In the genomic region with DNA sequence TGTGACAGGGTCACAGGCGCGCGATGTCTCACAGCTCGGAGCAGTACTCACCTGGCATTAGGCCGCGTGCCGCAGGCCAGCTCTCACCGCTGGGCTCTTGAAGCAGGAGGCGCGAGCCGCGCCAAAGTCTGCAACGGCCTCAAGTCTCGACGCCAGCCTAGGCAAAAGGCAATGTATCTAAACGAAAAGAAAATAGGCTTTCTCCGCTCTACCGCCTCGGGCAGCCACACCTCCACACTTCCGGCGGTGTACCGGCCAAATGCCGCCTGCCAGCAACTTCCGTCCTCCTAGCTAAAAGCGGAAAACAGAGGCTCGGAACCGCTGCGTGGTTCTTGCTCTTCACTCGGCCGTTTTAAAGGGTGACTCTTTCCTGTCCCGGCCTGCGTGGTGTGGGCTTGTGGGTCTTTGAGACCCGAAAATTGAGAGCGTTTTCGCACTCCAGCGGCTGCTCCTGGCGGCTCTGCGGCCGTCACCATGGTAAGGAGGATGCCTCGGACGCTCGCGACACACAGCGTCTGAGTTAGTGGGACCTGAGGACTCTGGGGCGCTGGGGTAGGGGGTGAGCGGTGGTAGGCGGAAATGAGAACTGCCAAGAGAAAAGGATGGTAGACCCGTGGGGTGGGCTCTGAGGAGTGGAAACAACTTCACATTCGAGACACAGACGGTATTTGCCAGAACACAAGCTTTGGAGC, we compare ENCODE assay signal across 1 cellular context.
TF ChIP-seq lines count a peak whose summit lies in the region.

GFM2 (minus strand) TSS at position 231 of the 692 bp plus-strand sequence. CDS start 3,375 bp downstream, outside the sequence.
NSA2 (plus strand) TSS at position 363 of the 692 bp plus-strand sequence; CDS start at position 475, 112 bp downstream.

TF ChIP-seq in K562, 482 proteins besides CTCF, POLR2A, EP300 and RAD21 (continued from another document and continues in another):
- no peak for TF ChIP-seq ZNF263 (CRISPR knock-in tag; IDR thresholded peaks at IDR 0.05; ENCODE audit: borderline replicate concordance)
- TF ChIP-seq FOSL1 (tag; conservative IDR thresholded peaks at IDR 0.05), result no peak
- TF ChIP-seq RBM22 (IDR thresholded peaks at IDR 0.05; ENCODE audit: low read depth, low read length, poor library complexity, severe bottlenecking), result no peak
- peak; percentile 59; the same call in 1 of the 2 replicates for TF ChIP-seq ZNF175 (CRISPR knock-in tag; IDR thresholded peaks at IDR 0.05; ENCODE audit: low read depth)
- TF ChIP-seq ZNF316 (IDR thresholded peaks at IDR 0.05), result no peak
- TF ChIP-seq HDAC3 (IDR thresholded peaks at IDR 0.05; ENCODE audit: borderline replicate concordance, partially characterized antibody), result peak; percentile 10
- TF ChIP-seq KAT2B (IDR thresholded peaks at IDR 0.05; ENCODE audit: low read depth, low read length), result no peak
- TF ChIP-seq HNRNPUL1 (IDR thresholded peaks at IDR 0.05; ENCODE audit: low read length), result no peak
- TF ChIP-seq MXD1 (CRISPR knock-in tag; IDR thresholded peaks at IDR 0.05; ENCODE audit: borderline replicate concordance, poor library complexity, severe bottlenecking), result peak; percentile 19
- peak; percentile 57; the same call in 1 of the 2 replicates for TF ChIP-seq NR1H2 (CRISPR knock-in tag; IDR thresholded peaks at IDR 0.05)
- TF ChIP-seq ETV1 (tag; conservative IDR thresholded peaks at IDR 0.05; ENCODE audit: low read depth), result peak; percentile 98
- TF ChIP-seq ELF4 (CRISPR knock-in tag; IDR thresholded peaks at IDR 0.05), result 0 out of 2 replicates have a peak, but pooled peaks have one; percentile 15
- TF ChIP-seq PHTF2 (CRISPR knock-in tag; IDR thresholded peaks at IDR 0.05), result no peak
- TF ChIP-seq ATF7 (IDR thresholded peaks at IDR 0.05), result peak; percentile 71
- TF ChIP-seq E2F3 (CRISPR knock-in tag; IDR thresholded peaks at IDR 0.05), result peak; percentile 54; the same call in 1 of the 2 replicates
- TF ChIP-seq DIDO1 (tag; IDR thresholded peaks at IDR 0.05; ENCODE audit: low read depth), result peak; percentile 99
- TF ChIP-seq, protein P1, sequence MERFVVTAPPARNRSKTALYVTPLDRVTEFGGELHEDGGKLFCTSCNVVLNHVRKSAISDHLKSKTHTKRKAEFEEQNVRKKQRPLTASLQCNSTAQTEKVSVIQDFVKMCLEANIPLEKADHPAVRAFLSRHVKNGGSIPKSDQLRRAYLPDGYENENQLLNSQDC (CRISPR knock-in tag; IDR thresholded peaks at IDR 0.05), result 0 out of 2 replicates have a peak, but pooled peaks have one; percentile 30
- no peak for TF ChIP-seq FOXJ3 (CRISPR knock-in tag; IDR thresholded peaks at IDR 0.05)
- 0 out of 4 replicates have a peak, but pooled peaks of 1 of the 2 experiments have one; percentile 12 for TF ChIP-seq NRF1 (conservative IDR thresholded peaks at IDR 0.05 in 1 of 2, IDR thresholded peaks at IDR 0.05 in 1 of 2)
- TF ChIP-seq NR2C2 (CRISPR knock-in tag; IDR thresholded peaks at IDR 0.05), result peak; percentile 79
- peak; percentile 89 for TF ChIP-seq NR2C2 (tag; IDR thresholded peaks at IDR 0.05)
- TF ChIP-seq ZC3H4 (CRISPR knock-in tag; IDR thresholded peaks at IDR 0.05; ENCODE audit: borderline replicate concordance), result no peak
- no peak for TF ChIP-seq CEBPG (CRISPR knock-in tag; IDR thresholded peaks at IDR 0.05)
- no peak for TF ChIP-seq CEBPG (tag; conservative IDR thresholded peaks at IDR 0.05 in 1 of 2, IDR thresholded peaks at IDR 0.05 in 1 of 2)
- no peak for TF ChIP-seq ZNF146 (CRISPR knock-in tag; IDR thresholded peaks at IDR 0.05; ENCODE audit: unreplicated experiment)
- peak; percentile 81 for TF ChIP-seq TARDBP (IDR thresholded peaks at IDR 0.05)
- TF ChIP-seq MNT (conservative IDR thresholded peaks at IDR 0.05), result peak; percentile 82 to 90
- peak; percentile 25; the same call in 1 of the 2 replicates for TF ChIP-seq ZBTB9 (CRISPR knock-in tag; IDR thresholded peaks at IDR 0.05)
- TF ChIP-seq CXXC5 (CRISPR knock-in tag; IDR thresholded peaks at IDR 0.05), result peak; percentile 82
- no peak for TF ChIP-seq CBX5 (IDR thresholded peaks at IDR 0.05; ENCODE audit: borderline replicate concordance, low read depth)
- peak; percentile 76 for TF ChIP-seq PML (IDR thresholded peaks at IDR 0.05; ENCODE audit: low read length)
- no peak; the same call in 1 of the 2 replicates for TF ChIP-seq HDAC2 (IDR thresholded peaks at IDR 0.05)
- peak; percentile 62; the same call in 1 of the 2 replicates for TF ChIP-seq SOX6 (IDR thresholded peaks at IDR 0.05)
- no peak for TF ChIP-seq FOXA1 (IDR thresholded peaks at IDR 0.05; ENCODE audit: borderline replicate concordance)
- TF ChIP-seq EGR1 (conservative IDR thresholded peaks at IDR 0.05), result peak; percentile 56
- no peak for TF ChIP-seq ZNF408 (CRISPR knock-in tag; IDR thresholded peaks at IDR 0.05; ENCODE audit: low read depth)
- peak; percentile 72 for TF ChIP-seq RBM39 (optimal IDR thresholded peaks at IDR 0.05; ENCODE audit: low read depth, low read length)
- peak; percentile 84 for TF ChIP-seq RBFOX2 (IDR thresholded peaks at IDR 0.05; ENCODE audit: low read depth, low read length)
- 0 out of 2 replicates have a peak, but pooled peaks have one; percentile 58 for TF ChIP-seq CBFB (CRISPR knock-in tag; IDR thresholded peaks at IDR 0.05)
- peak; percentile 70; the same call in 1 of the 2 replicates for TF ChIP-seq MTA3 (IDR thresholded peaks at IDR 0.05; ENCODE audit: borderline replicate concordance)
- no peak for TF ChIP-seq BCL6 (CRISPR knock-in tag; IDR thresholded peaks at IDR 0.05)
- TF ChIP-seq RUNX1 (IDR thresholded peaks at IDR 0.05; ENCODE audit: low read depth), result no peak
- TF ChIP-seq PPARD (CRISPR knock-in tag; IDR thresholded peaks at IDR 0.05), result no peak
- no peak for TF ChIP-seq HDAC8 (tag; IDR thresholded peaks at IDR 0.05)
- TF ChIP-seq DMBX1 (CRISPR knock-in tag; IDR thresholded peaks at IDR 0.05; ENCODE audit: borderline replicate concordance), result 0 out of 2 replicates have a peak, but pooled peaks have one; percentile 52
- peak; percentile 61 for TF ChIP-seq L3MBTL2 (IDR thresholded peaks at IDR 0.05)
- no peak for TF ChIP-seq ZNF311 (CRISPR knock-in tag; IDR thresholded peaks at IDR 0.05)
- 0 out of 2 replicates have a peak, but pooled peaks have one; percentile 8 for TF ChIP-seq MAFK (IDR thresholded peaks at IDR 0.05; ENCODE audit: low read length)
- 0 out of 2 replicates have a peak, but pooled peaks have one; percentile 2 for TF ChIP-seq ATF1 (CRISPR knock-in tag; IDR thresholded peaks at IDR 0.05)
- TF ChIP-seq ATF1 (tag; IDR thresholded peaks at IDR 0.05), result peak; percentile 75
- TF ChIP-seq FIP1L1 (IDR thresholded peaks at IDR 0.05; ENCODE audit: low read depth, low read length, poor library complexity, severe bottlenecking), result peak; percentile 49
- no peak for TF ChIP-seq ZBTB17 (CRISPR knock-in tag; IDR thresholded peaks at IDR 0.05)
- TF ChIP-seq THRA (IDR thresholded peaks at IDR 0.05), result no peak
- peak; percentile 95 for TF ChIP-seq NEUROD1 (IDR thresholded peaks at IDR 0.05; ENCODE audit: borderline replicate concordance, low read depth, low read length, partially characterized antibody)
- TF ChIP-seq FOXJ2 (tag; IDR thresholded peaks at IDR 0.05), result 0 out of 2 replicates have a peak, but pooled peaks have one; percentile 68
- TF ChIP-seq LCOR (CRISPR knock-in tag; IDR thresholded peaks at IDR 0.05), result peak; percentile 70; the same call in 1 of the 2 replicates
- no peak for TF ChIP-seq ZNF79 (CRISPR knock-in tag; IDR thresholded peaks at IDR 0.05; ENCODE audit: low read depth)
- TF ChIP-seq NR3C1 (CRISPR knock-in tag; IDR thresholded peaks at IDR 0.05), result no peak
- TF ChIP-seq MXI1 (IDR thresholded peaks at IDR 0.05; ENCODE audit: low read depth, low read length), result 0 out of 2 replicates have a peak, but pooled peaks have one; percentile 41
- no peak; a peak in 1 of 4 replicates for TF ChIP-seq NONO (IDR thresholded peaks at IDR 0.05; ENCODE audit: low read depth in 2 of 2, low read length in 1 of 2)
- TF ChIP-seq SMAD4 (CRISPR knock-in tag; conservative IDR thresholded peaks at IDR 0.05), result 0 out of 2 replicates have a peak, but pooled peaks have one; percentile 42
- no peak for TF ChIP-seq ZNF77 (CRISPR knock-in tag; IDR thresholded peaks at IDR 0.05)
- TF ChIP-seq SP1 (CRISPR knock-in tag; IDR thresholded peaks at IDR 0.05), result peak; percentile 87
- peak; percentile 91 for TF ChIP-seq SIN3B (IDR thresholded peaks at IDR 0.05; ENCODE audit: low read depth)
- TF ChIP-seq XRCC5 (IDR thresholded peaks at IDR 0.05; ENCODE audit: low read depth, low read length), result peak; percentile 99
- TF ChIP-seq DDX20 (tag; IDR thresholded peaks at IDR 0.05; ENCODE audit: low read depth), result no peak
- TF ChIP-seq NR2C1 (IDR thresholded peaks at IDR 0.05), result peak; percentile 82
- TF ChIP-seq NR2C1 (tag; IDR thresholded peaks at IDR 0.05), result peak; percentile 85
- TF ChIP-seq MAZ (CRISPR knock-in tag; conservative IDR thresholded peaks at IDR 0.05 in 1 of 2, IDR thresholded peaks at IDR 0.05 in 1 of 2), result peak; percentile 59 to 91; a peak in 3 of 4 replicates
- TF ChIP-seq OTX1 (CRISPR knock-in tag; IDR thresholded peaks at IDR 0.05), result peak; percentile 84
- no peak for TF ChIP-seq BRCA1 (IDR thresholded peaks at IDR 0.05)
- TF ChIP-seq BRCA1 (CRISPR knock-in tag; IDR thresholded peaks at IDR 0.05), result peak; percentile 59; the same call in 1 of the 2 replicates
- TF ChIP-seq ESRRA (IDR thresholded peaks at IDR 0.05; ENCODE audit: borderline replicate concordance, low read depth), result peak; percentile 74
- TF ChIP-seq NR4A1 (CRISPR knock-in tag; IDR thresholded peaks at IDR 0.05), result no peak
- 0 out of 2 replicates have a peak, but pooled peaks have one; percentile 43 for TF ChIP-seq NR4A1 (tag; IDR thresholded peaks at IDR 0.05)
- TF ChIP-seq SREBF1 (IDR thresholded peaks at IDR 0.05; ENCODE audit: borderline replicate concordance, low read depth, low read length), result no peak
- peak; percentile 56; the same call in 1 of the 2 replicates for TF ChIP-seq KLF1 (tag; IDR thresholded peaks at IDR 0.05)
- peak; percentile 75 for TF ChIP-seq ZFX (CRISPR knock-in tag; IDR thresholded peaks at IDR 0.05)
- 0 out of 2 replicates have a peak, but pooled peaks have one; percentile 40 for TF ChIP-seq ZFP91 (CRISPR knock-in tag; IDR thresholded peaks at IDR 0.05)
- TF ChIP-seq TCFL5 (CRISPR knock-in tag; conservative IDR thresholded peaks at IDR 0.05), result no peak
